12 cellular contexts compared by ENCODE assay signal in genomic region chr5:128777052-128777451, GRCh38.
DNase-seq lines count a peak whose midpoint lies in the region; ATAC-seq, FAIRE-seq and TF ChIP-seq lines count a peak whose summit lies in the region.
"Had no signal": no experiment of that assay in that cellular context is flagged by ENCODE, and none has a peak within 500 bp of the region (broad histone marks: within the 10 kb centered on the region; RNA-seq: fewer than 3 reads in every experiment).

No MANE protein-coding gene starts in this region.

- H3K9me3 ChIP-seq in SJCRH30 (replicated peaks) = no peaks in the 10 kb centered on the region
- H3K9me3 ChIP-seq: BLaER1 treated with 17β-estradiol and CSF1 and Interleukin-3, amounts not matched to agents 10 nM and 100 nM had no signal

- ATAC-seq in GM19025 (IDR thresholded peaks at IDR 0.05; ENCODE audit: low read depth, unreplicated experiment) (peak; percentile 81), HG02642 (IDR thresholded peaks at IDR 0.05; ENCODE audit: poor library complexity, unreplicated experiment) (peak; percentile 75), HG03521 (IDR thresholded peaks at IDR 0.05; ENCODE audit: unreplicated experiment) (peak; percentile 76)

- FAIRE-seq in H54 (lab: Jason Lieb, UNC) = no peak
- FAIRE-seq: H1 had no signal

- H3K27me3 ChIP-seq in SJCRH30 = no peaks in the 10 kb centered on the region

- DNase-seq in ELR (ENCODE audit: low read depth) (peak; percentile 55), kidney glomerular epithelial cell (lab: John Stamatoyannopoulos, UW) (no peak), SJCRH30 (no peak), H54 (ENCODE audit: insufficient read length, low spot score) (no peak), OCI-M2 (lab: John Stamatoyannopoulos, UW; ENCODE audit: unreplicated experiment) (no peak)
- DNase-seq: effector memory CD4-positive, alpha-beta T cell; NCI-H187 had no signal

- TF ChIP-seq POLR2A in H54 (IDR thresholded peaks at IDR 0.05; ENCODE audit: low read depth, low read length) = no peak

- H3K36me3 ChIP-seq in SJCRH30 = no peaks in the 10 kb centered on the region
- H3K36me3 ChIP-seq: BLaER1 treated with 17β-estradiol and CSF1 and Interleukin-3, amounts not matched to agents 10 nM and 100 nM had no signal

- H3K27ac ChIP-seq in SJCRH30 = no peak overlapping the region
- H3K27ac ChIP-seq: BLaER1 treated with 17β-estradiol and CSF1 and Interleukin-3, amounts not matched to agents 10 nM and 100 nM had no signal

- no peak overlapping the region for H3K4me3 ChIP-seq in SJCRH30
- H3K4me3 ChIP-seq: BLaER1 treated with 17β-estradiol and CSF1 and Interleukin-3, amounts not matched to agents 10 nM and 100 nM had no signal

- H3K4me1 ChIP-seq in SJCRH30 = no peaks in the 10 kb centered on the region; the same call in none of the 2 replicates
